Comparison of ENCODE assay signal across 2 cellular contexts in genomic region chr16:86610779-86611516, GRCh38.
A peak's percentile ranks its signal among the peaks of the same experiment; 100 is the strongest.
TF ChIP-seq lines count a peak whose summit lies in the region.

No MANE protein-coding gene starts in this region.

TF ChIP-seq in HEK293, 187 proteins besides CTCF, POLR2A, EP300 and RAD21:
- TF ChIP-seq ZIC2 (tag by site-specific recombination; IDR thresholded peaks at IDR 0.05), result 0 out of 2 replicates have a peak, but pooled peaks have one; percentile 9
- TF ChIP-seq ZXDB (tag by site-specific recombination; IDR thresholded peaks at IDR 0.05), result no peak
- no peak for TF ChIP-seq YY1 (tag by site-specific recombination; IDR thresholded peaks at IDR 0.05)
- no peak for TF ChIP-seq ZNF555 (tag by site-specific recombination; conservative IDR thresholded peaks at IDR 0.05)
- no peak for TF ChIP-seq ZSCAN5A (tag by site-specific recombination; IDR thresholded peaks at IDR 0.05)
- no peak for TF ChIP-seq PRDM10 (tag by site-specific recombination; IDR thresholded peaks at IDR 0.05)
- no peak for TF ChIP-seq TCF7L2 (IDR thresholded peaks at IDR 0.05; ENCODE audit: borderline replicate concordance, low read depth, low read length)
- TF ChIP-seq KLF9 (tag by site-specific recombination; IDR thresholded peaks at IDR 0.05; ENCODE audit: low read depth), result no peak

TF ChIP-seq in HepG2, 621 proteins besides CTCF, POLR2A, EP300 and RAD21 (continues in another document):
- peak; percentile 60 for TF ChIP-seq NR2F6 (IDR thresholded peaks at IDR 0.05)
- TF ChIP-seq NR2F6 (CRISPR knock-in tag; IDR thresholded peaks at IDR 0.05), result peak; percentile 55; the same call in 1 of the 2 replicates
- TF ChIP-seq ZSCAN20 (CRISPR knock-in tag; IDR thresholded peaks at IDR 0.05; ENCODE audit: borderline replicate concordance), result no peak
- no peak for TF ChIP-seq FOXP1 (IDR thresholded peaks at IDR 0.05)
- no peak for TF ChIP-seq FOXP1 (CRISPR knock-in tag; IDR thresholded peaks at IDR 0.05)
- TF ChIP-seq TFAP4 (IDR thresholded peaks at IDR 0.05; ENCODE audit: borderline replicate concordance, low read depth), result peak; percentile 68; the same call in 1 of the 2 replicates
- no peak for TF ChIP-seq ZNF282 (IDR thresholded peaks at IDR 0.05; ENCODE audit: partially characterized antibody)
- TF ChIP-seq HNF1A (IDR thresholded peaks at IDR 0.05; ENCODE audit: low read depth), result no peak
- TF ChIP-seq HNF1A (CRISPR knock-in tag; IDR thresholded peaks at IDR 0.05; ENCODE audit: borderline replicate concordance), result no peak
- no peak for TF ChIP-seq ZBTB21 (CRISPR knock-in tag; IDR thresholded peaks at IDR 0.05)
- TF ChIP-seq ZNF709 (CRISPR knock-in tag; IDR thresholded peaks at IDR 0.05), result 0 out of 2 replicates have a peak, but pooled peaks have one; percentile 27
- TF ChIP-seq AFF4 (CRISPR knock-in tag; IDR thresholded peaks at IDR 0.05), result no peak
- TF ChIP-seq NAIF1 (CRISPR knock-in tag; IDR thresholded peaks at IDR 0.05; ENCODE audit: borderline replicate concordance), result no peak
- peak; percentile 65 to 69; a peak in 3 of 4 replicates for TF ChIP-seq NR2F1 (CRISPR knock-in tag; IDR thresholded peaks at IDR 0.05)
- no peak for TF ChIP-seq ZNF512B (CRISPR knock-in tag; IDR thresholded peaks at IDR 0.05; ENCODE audit: borderline replicate concordance)
- peak; percentile 73; the same call in 1 of the 2 replicates for TF ChIP-seq ZNF782 (CRISPR knock-in tag; IDR thresholded peaks at IDR 0.05; ENCODE audit: borderline replicate concordance)
- no peak for TF ChIP-seq ZNF343 (CRISPR knock-in tag; IDR thresholded peaks at IDR 0.05)
- no peak for TF ChIP-seq JARID2 (CRISPR knock-in tag; IDR thresholded peaks at IDR 0.05; ENCODE audit: insufficient replicate concordance)
- peak; percentile 54; the same call in 1 of the 2 replicates for TF ChIP-seq ZNF292 (CRISPR knock-in tag; IDR thresholded peaks at IDR 0.05; ENCODE audit: borderline replicate concordance, low read depth)
- peak; percentile 17; the same call in 1 of the 2 replicates for TF ChIP-seq ZNF687 (CRISPR knock-in tag; IDR thresholded peaks at IDR 0.05)
- TF ChIP-seq PAXIP1 (CRISPR knock-in tag; conservative IDR thresholded peaks at IDR 0.05), result peak; percentile 27; the same call in 1 of the 2 replicates
- TF ChIP-seq NR2C2 (CRISPR knock-in tag; IDR thresholded peaks at IDR 0.05; ENCODE audit: borderline replicate concordance), result 0 out of 2 replicates have a peak, but pooled peaks have one; percentile 15
- TF ChIP-seq RBFOX2 (IDR thresholded peaks at IDR 0.05; ENCODE audit: low read depth, low read length), result no peak
- TF ChIP-seq CENPT (CRISPR knock-in tag; IDR thresholded peaks at IDR 0.05; ENCODE audit: low read depth), result no peak
- TF ChIP-seq KDM3A (CRISPR knock-in tag; IDR thresholded peaks at IDR 0.05; ENCODE audit: low read depth), result no peak
- TF ChIP-seq ZKSCAN5 (CRISPR knock-in tag; IDR thresholded peaks at IDR 0.05), result peak; percentile 29; the same call in 1 of the 2 replicates
- no peak for TF ChIP-seq SMC3 (IDR thresholded peaks at IDR 0.05; ENCODE audit: low read length)
- no peak for TF ChIP-seq ZNF253 (CRISPR knock-in tag; IDR thresholded peaks at IDR 0.05; ENCODE audit: borderline replicate concordance)
- no peak for TF ChIP-seq KDM1A (CRISPR knock-in tag; IDR thresholded peaks at IDR 0.05)
- no peak for TF ChIP-seq THAP7 (CRISPR knock-in tag; IDR thresholded peaks at IDR 0.05)
- TF ChIP-seq ZNF780A (CRISPR knock-in tag; IDR thresholded peaks at IDR 0.05), result no peak
- TF ChIP-seq CENPX (CRISPR knock-in tag; IDR thresholded peaks at IDR 0.05), result no peak
- no peak for TF ChIP-seq ZKSCAN8 (CRISPR knock-in tag; IDR thresholded peaks at IDR 0.05; ENCODE audit: borderline replicate concordance)
- no peak for TF ChIP-seq TEAD2 (CRISPR knock-in tag; IDR thresholded peaks at IDR 0.05)
